Comparison of ENCODE assay signal across 8 cellular contexts in the genomic region with DNA sequence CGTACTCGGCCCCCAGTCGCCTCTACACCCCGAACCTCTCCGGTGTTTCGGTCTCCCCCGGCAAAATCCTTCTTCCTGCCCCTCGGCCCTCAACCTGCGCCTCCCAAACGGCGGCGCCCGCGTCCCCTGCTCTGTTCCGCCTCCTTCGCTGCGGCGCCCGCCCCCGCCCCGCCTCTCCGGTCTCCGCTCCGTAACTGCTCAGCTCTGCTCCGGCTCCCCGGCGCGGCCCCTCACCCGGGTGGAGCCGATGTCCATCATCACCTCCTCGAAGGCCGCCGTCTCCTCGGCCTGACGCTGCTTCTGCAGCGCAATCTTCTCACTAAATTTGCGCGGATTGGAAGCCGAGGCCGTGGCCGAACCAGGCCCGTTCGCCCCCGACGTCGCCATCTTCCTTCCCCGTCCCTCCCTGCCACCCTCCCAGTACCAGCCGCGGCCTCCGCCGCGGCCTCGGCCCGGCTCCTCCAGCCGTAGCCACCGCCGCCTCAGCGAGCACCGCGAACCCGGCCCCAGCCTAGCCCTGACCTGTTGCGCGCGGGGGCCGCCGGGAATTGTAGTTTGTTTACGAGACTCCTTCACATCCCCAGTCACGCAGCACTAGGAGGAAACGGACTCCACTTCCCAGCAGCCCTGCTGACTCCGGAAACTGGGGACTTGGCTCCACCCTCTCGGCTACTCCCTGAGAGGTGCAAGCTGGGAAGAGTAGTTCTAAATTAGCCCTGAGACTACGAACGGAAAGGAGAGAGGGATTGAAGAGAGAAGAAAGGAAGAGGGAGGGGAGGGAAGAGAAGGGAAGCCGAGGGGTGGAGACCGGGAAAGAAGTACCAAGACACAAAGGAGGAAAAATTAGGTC. TPM values are rescaled to one million over a fixed set of nuclear protein-coding genes. Genes with fewer than 3 reads are reported as not detected.
DNase-seq lines count a peak whose midpoint lies in the region; ATAC-seq, FAIRE-seq and TF ChIP-seq lines count a peak whose summit lies in the region.

A gene with protein sequence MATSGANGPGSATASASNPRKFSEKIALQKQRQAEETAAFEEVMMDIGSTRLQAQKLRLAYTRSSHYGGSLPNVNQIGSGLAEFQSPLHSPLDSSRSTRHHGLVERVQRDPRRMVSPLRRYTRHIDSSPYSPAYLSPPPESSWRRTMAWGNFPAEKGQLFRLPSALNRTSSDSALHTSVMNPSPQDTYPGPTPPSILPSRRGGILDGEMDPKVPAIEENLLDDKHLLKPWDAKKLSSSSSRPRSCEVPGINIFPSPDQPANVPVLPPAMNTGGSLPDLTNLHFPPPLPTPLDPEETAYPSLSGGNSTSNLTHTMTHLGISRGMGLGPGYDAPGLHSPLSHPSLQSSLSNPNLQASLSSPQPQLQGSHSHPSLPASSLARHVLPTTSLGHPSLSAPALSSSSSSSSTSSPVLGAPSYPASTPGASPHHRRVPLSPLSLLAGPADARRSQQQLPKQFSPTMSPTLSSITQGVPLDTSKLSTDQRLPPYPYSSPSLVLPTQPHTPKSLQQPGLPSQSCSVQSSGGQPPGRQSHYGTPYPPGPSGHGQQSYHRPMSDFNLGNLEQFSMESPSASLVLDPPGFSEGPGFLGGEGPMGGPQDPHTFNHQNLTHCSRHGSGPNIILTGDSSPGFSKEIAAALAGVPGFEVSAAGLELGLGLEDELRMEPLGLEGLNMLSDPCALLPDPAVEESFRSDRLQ (minus strand): TSS at position 502 of the 850 bp plus-strand sequence. CDS start 115 bp downstream, at position 387.

- DNase-seq in AG04450 (ENCODE audit: low read depth, low spot score), result peak; percentile 95
- DNase-seq in NCI-H2227 treated with DMSO at 0.1 percent for 48 hours (lab: John Stamatoyannopoulos, UW), result peak; percentile 99
- peak; percentile 96 for DNase-seq in bronchial epithelial cell (ENCODE audit: low read depth)
- peak; percentile 96 for DNase-seq in iPS-NIHi11 (ENCODE audit: low spot score)
- peak; percentile 99 for DNase-seq in small intestine

- H3K27me3 ChIP-seq in AG04450 (ENCODE audit: control insufficient read depth, insufficient read depth, low read length) (no peaks in the 10 kb centered on the region), bronchial epithelial cell (ENCODE audit: control insufficient read depth, insufficient read depth, low read length) (no peaks in the 10 kb centered on the region), small intestine (ENCODE audit: control insufficient read depth in 2 of 2, insufficient read depth in 2 of 2, low read length in 2 of 2) (no peaks in the 10 kb centered on the region)

- H3K4me1 ChIP-seq in small intestine (ENCODE audit: control insufficient read depth in 2 of 2, insufficient read depth in 1 of 2, low read depth in 1 of 2, low read length in 1 of 2), result peaks cover 2 to 19% of the 10 kb centered on the region in 2 donors

- CTCF ChIA-PET in AG04450 (lab: Charles Lee), result interaction anchor here (0.6 to 1.7 kb wide), 4 partner anchors 12 to 160 kb away, joined by 3 to 4 read pairs (median 3); a partner anchor contains a TSS

- FAIRE-seq in bronchial epithelial cell (lab: Jason Lieb, UNC) (no peak), small intestine (lab: Jason Lieb, UNC) (no peak)

- TF ChIP-seq CTCF in AG04450 (IDR thresholded peaks at IDR 0.05; ENCODE audit: low read depth, low read length) (no peak), WI38 (IDR thresholded peaks at IDR 0.05; ENCODE audit: low read depth, low read length) (no peak), bronchial epithelial cell (IDR thresholded peaks at IDR 0.05; ENCODE audit: insufficient read depth, low read length, severe bottlenecking) (peak; percentile 3)

- 0 to 1% (median 0%) methylated on average over 67 to 74 of the region's 75 CpGs for WGBS in small intestine, 3 donors

- POLR2A ChIA-PET in AG04450 (lab: Yijun Ruan, JAX), result interaction anchor here (0.5 to 2.1 kb wide), 11 partner anchors 9 to 393 kb away, joined by 3 to 19 read pairs (median 5); a partner anchor contains a TSS

- H3K27ac ChIP-seq in AG04450 (ENCODE audit: low read depth, low read length) (peak within 1 kb of the TSS; percentile 78), small intestine (ENCODE audit: low read depth in 1 of 2, low read length in 1 of 2) (peak within 1 kb of the TSS; percentile 39 to 94)

- ATAC-seq in GM18909 (IDR thresholded peaks at IDR 0.05; ENCODE audit: poor library complexity, unreplicated experiment) (peak; percentile 77), HG03175 (IDR thresholded peaks at IDR 0.05; ENCODE audit: unreplicated experiment) (peak; percentile 80)

- H3K36me3 ChIP-seq in bronchial epithelial cell (ENCODE audit: control insufficient read depth, insufficient read depth, low read length) (peaks cover 12% of the 10 kb centered on the region), small intestine (ENCODE audit: control insufficient read depth in 2 of 2, insufficient read depth in 2 of 2, low read length in 2 of 2) (peaks cover 0 to 2% of the 10 kb centered on the region in 2 donors)

- no peaks in the 10 kb centered on the region; the same call in 1 of the 2 replicates for H3K9me3 ChIP-seq in AG04450 (ENCODE audit: control insufficient read depth, insufficient read depth, low read length)
- H3K9me3 ChIP-seq in small intestine (ENCODE audit: control insufficient read depth, low read depth), result no peaks in the 10 kb centered on the region

- H3K4me3 ChIP-seq in AG04450 (ENCODE audit: low read depth, low read length) (peak within 1 kb of the TSS; percentile 92), WI38 (ENCODE audit: low read depth, low read length) (peak within 1 kb of the TSS; percentile 95), bronchial epithelial cell (ENCODE audit: low read depth, low read length) (peak within 1 kb of the TSS; percentile 87), small intestine (ENCODE audit: low read depth in 1 of 2, low read length in 2 of 2) (peak within 1 kb of the TSS; percentile 64 to 90)

RNA-seq across cellular contexts. Expression of the gene that starts here (rescaled TPM):
- 12.7 and 13.8 TPM in 2 replicates for polyA plus RNA-seq in AG04450 (2011; rRNA removed)
- polyA minus RNA-seq in AG04450 (2011; rRNA and poly(A)+ RNA removed), result 31.8 and 33.8 TPM in 2 replicates
- 2.6 and 4.7 TPM in 2 replicates for total RNA-seq in bronchial epithelial cell
- 10 to 100 TPM; 21.7 to 49.4 (median 32.7) TPM for polyA plus RNA-seq in small intestine

Comparison
In these comparisons a context has a peak if more than half of its experiments do, and no peak if none do; other contexts are left out.
1. Peak in every context shown above with its lines: DNase-seq, ATAC-seq, H3K4me3 ChIP-seq and H3K27ac ChIP-seq.